In the genomic region with DNA sequence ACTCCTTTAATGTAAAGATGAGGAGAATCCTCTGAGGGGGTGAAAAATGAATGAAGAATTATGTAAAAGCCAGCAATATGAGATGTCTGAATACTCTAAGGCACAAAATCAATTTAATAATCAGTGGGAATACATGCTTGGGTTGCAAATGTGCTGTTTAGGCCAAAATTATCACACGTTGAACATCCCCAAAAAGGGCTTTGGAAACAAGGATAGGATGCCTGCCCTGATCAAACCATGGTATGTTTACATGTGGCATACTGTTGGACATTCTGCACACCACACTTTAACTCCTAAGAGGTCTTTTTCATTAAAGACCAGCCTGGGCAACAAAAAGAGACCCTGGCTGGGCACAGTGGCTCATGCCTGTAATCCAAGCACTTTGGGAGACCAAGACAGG, we compare ENCODE assay signal across 34 cellular contexts. TPM values are rescaled to one million over a fixed set of nuclear protein-coding genes. Genes with fewer than 3 reads are reported as not detected.
"Had no signal": no experiment of that assay in that cellular context is flagged by ENCODE, and none has a peak within 500 bp of the region (broad histone marks: within the 10 kb centered on the region; RNA-seq: fewer than 3 reads in every experiment).

No MANE protein-coding gene starts in this region.

- FAIRE-seq: endometrium, islet of Langerhans, keratinocyte had no signal

- DNase-seq: colonic mucosa; cortex of kidney; effector CD8-positive, alpha-beta T cell; effector memory CD8-positive, alpha-beta T cell; endodermal cell; erythroblast; esophagus squamous epithelium; foreskin fibroblast; foreskin melanocyte; gastrocnemius medialis; glutamatergic neuron; head of caudate nucleus; heart right ventricle; hippocampal formation; kidney glomerular epithelial cell; left colon; left lung; left ventricle myocardium superior; lower lobe of right lung; mesenchymal stem cell; mucosa of descending colon; naive B cell had no signal

- H3K9me3 ChIP-seq: colonic mucosa, esophagus squamous epithelium, gastrocnemius medialis, heart right ventricle, left lung, lower lobe of right lung, mucosa of descending colon had no signal

- H3K27ac ChIP-seq: colonic mucosa, epithelial cell of prostate, esophagus squamous epithelium, gastrocnemius medialis, heart right ventricle, left lung, lower lobe of right lung had no signal

- ATAC-seq: effector memory CD8-positive, alpha-beta T cell; esophagus mucosa; gastrocnemius medialis; heart right ventricle; left colon; left lung; left ventricle myocardium superior; lower lobe of right lung; mucosa of descending colon had no signal

- H3K27me3 ChIP-seq: colonic mucosa, esophagus squamous epithelium, gastrocnemius medialis, heart right ventricle, left lung had no signal

- H3K4me3 ChIP-seq: colonic mucosa, esophagus squamous epithelium, gastrocnemius medialis, heart right ventricle, left lung, lower lobe of right lung, mucosa of descending colon had no signal

- H3K4me1 ChIP-seq: colonic mucosa, esophagus squamous epithelium, gastrocnemius medialis, left lung, lower lobe of right lung had no signal

RNA-seq across cellular contexts. Expression of a gene that starts 26.3 kb away (rescaled TPM):
- total RNA-seq: dermis microvascular lymphatic vessel endothelial cell, esophagus mucosa, glomerular endothelial cell, left colon, left lung, left ventricle myocardium superior, lower leg skin, lower lobe of right lung, lung microvascular endothelial cell, mesenteric fat pad, mesothelial cell of epicardium, myocyte had no signal
- polyA plus RNA-seq: keratinocyte had no signal
